ENCODE assay signal across 8 cellular contexts in genomic region chr3:193780810-193781472, GRCh38.
DNase-seq lines count a peak whose midpoint lies in the region; ATAC-seq and TF ChIP-seq lines count a peak whose summit lies in the region.

No MANE protein-coding gene starts in this region.

- TF ChIP-seq CTCF in RWPE2 (IDR thresholded peaks at IDR 0.05; ENCODE audit: poor library complexity, severe bottlenecking): peak; percentile 94
- peak; percentile 87 for TF ChIP-seq CTCF in cardiac fibroblast (IDR thresholded peaks at IDR 0.05; ENCODE audit: low read depth, low read length)
- peak; percentile 90 for TF ChIP-seq CTCF in kidney epithelial cell (IDR thresholded peaks at IDR 0.05; ENCODE audit: insufficient read depth, low read length, poor library complexity, severe bottlenecking)

- H3K36me3 Mint-ChIP-seq in activated T-helper 1 cell treated with anti-CD3 and anti-CD28 coated beads, Interleukin-12 subunit alpha, Interleukin-12 subunit beta, Interleukin-2, Interleukin-4 antibody, amounts not matched to agents 30 ng/mL and 10 ng/mL and 1 ng/mL, durations not matched to agents 14 hours and 24 hours and 36 hours (ENCODE audit: low read depth): no peaks in the 10 kb centered on the region

- no peak overlapping the region for H3K27ac Mint-ChIP-seq in activated T-helper 1 cell treated with anti-CD3 and anti-CD28 coated beads, Interleukin-12 subunit alpha, Interleukin-12 subunit beta, Interleukin-2, Interleukin-4 antibody, amounts not matched to agents 30 ng/mL and 10 ng/mL and 1 ng/mL, durations not matched to agents 14 hours and 24 hours and 36 hours

- intact Hi-C loops in activated T-helper 1 cell treated with anti-CD3 and anti-CD28 coated beads, Interleukin-12 subunit alpha, Interleukin-12 subunit beta, Interleukin-2, Interleukin-4 antibody, amounts not matched to agents 30 ng/mL and 10 ng/mL and 1 ng/mL, durations not matched to agents 14 hours and 24 hours and 36 hours (cut with micrococcal nuclease): loop anchor here (1.0 to 2.0 kb wide), 2 partner anchors 356 to 534 kb away; partner anchors contain the start of gene HES1

- no peak overlapping the region for H3K4me3 Mint-ChIP-seq in activated T-helper 1 cell treated with anti-CD3 and anti-CD28 coated beads, Interleukin-12 subunit alpha, Interleukin-12 subunit beta, Interleukin-2, Interleukin-4 antibody, amounts not matched to agents 30 ng/mL and 10 ng/mL and 1 ng/mL, durations not matched to agents 14 hours and 24 hours and 36 hours

- peaks cover 49% of the 10 kb centered on the region for H3K27me3 Mint-ChIP-seq in activated T-helper 1 cell treated with anti-CD3 and anti-CD28 coated beads, Interleukin-12 subunit alpha, Interleukin-12 subunit beta, Interleukin-2, Interleukin-4 antibody, amounts not matched to agents 30 ng/mL and 10 ng/mL and 1 ng/mL, durations not matched to agents 14 hours and 24 hours and 36 hours (ENCODE audit: insufficient read depth)

- H3K4me1 Mint-ChIP-seq in activated T-helper 1 cell treated with anti-CD3 and anti-CD28 coated beads, Interleukin-12 subunit alpha, Interleukin-12 subunit beta, Interleukin-2, Interleukin-4 antibody, amounts not matched to agents 30 ng/mL and 10 ng/mL and 1 ng/mL, durations not matched to agents 14 hours and 24 hours and 36 hours (ENCODE audit: low read depth): peaks cover 35% of the 10 kb centered on the region

- H3K4me3 ChIP-seq in RWPE2 (ENCODE audit: severe bottlenecking) (no peak overlapping the region), cardiac fibroblast (replicated peaks in 1 of 2; ENCODE audit: low read depth in 2 of 2, low read length in 2 of 2) (no peak overlapping the region), kidney epithelial cell (ENCODE audit: low read depth, low read length) (no peak overlapping the region)

- DNase-seq in ELR (ENCODE audit: low read depth) (peak; percentile 74), Kasumi-1 (lab: John Stamatoyannopoulos, UW) (peak; percentile 62 to 67), RWPE2 (ENCODE audit: low spot score) (peak; percentile 83), cardiac fibroblast (ENCODE audit: low read depth in 2 of 2) (peak; percentile 65 to 84), kidney epithelial cell (ENCODE audit: low read depth) (no peak)
- DNase-seq in stimulated activated CD4-positive, alpha-beta T cell treated with anti-CD3 and anti-CD28 coated beads, Interleukin-4, amount 100 ng/mL, for 24 hours: peak; percentile 30
- DNase-seq in activated T-helper 1 cell treated with anti-CD3 and anti-CD28 coated beads, Interleukin-12 subunit alpha, Interleukin-12 subunit beta, Interleukin-2, Interleukin-4 antibody, amounts not matched to agents 30 ng/mL and 10 ng/mL and 1 ng/mL, durations not matched to agents 14 hours and 24 hours and 36 hours (ENCODE audit: low spot score): no peak

- H3K4me1 ChIP-seq in RWPE2 (ENCODE audit: insufficient read depth, poor library complexity, severe bottlenecking): peaks cover 36% of the 10 kb centered on the region

- H3K36me3 ChIP-seq in RWPE2 (ENCODE audit: low read depth) (no peaks in the 10 kb centered on the region), kidney epithelial cell (ENCODE audit: control insufficient read depth, insufficient read depth, low read length) (no peaks in the 10 kb centered on the region)

- H3K9me3 ChIP-seq in RWPE2 (ENCODE audit: severe bottlenecking): no peaks in the 10 kb centered on the region

- no peaks in the 10 kb centered on the region for H3K9me3 Mint-ChIP-seq in activated T-helper 1 cell treated with anti-CD3 and anti-CD28 coated beads, Interleukin-12 subunit alpha, Interleukin-12 subunit beta, Interleukin-2, Interleukin-4 antibody, amounts not matched to agents 30 ng/mL and 10 ng/mL and 1 ng/mL, durations not matched to agents 14 hours and 24 hours and 36 hours

- peak; percentile 75 for ATAC-seq in RWPE2 (ENCODE audit: low read depth)
- no peak for ATAC-seq in GM18520 (IDR thresholded peaks at IDR 0.05; ENCODE audit: unreplicated experiment)

- H3K27ac ChIP-seq in RWPE2 (ENCODE audit: poor library complexity, severe bottlenecking): peak overlapping the region; percentile 82

- H3K27me3 ChIP-seq in RWPE2 (ENCODE audit: insufficient read depth, poor library complexity, severe bottlenecking) (no peaks in the 10 kb centered on the region), kidney epithelial cell (ENCODE audit: control insufficient read depth, insufficient read depth, low read length) (no peaks in the 10 kb centered on the region)

Comparison
In these comparisons a context has a peak if more than half of its experiments do, and no peak if none do; other contexts are left out.
1. DNase-seq: peak in ELR (single experiment), Kasumi-1 (2 of 2), RWPE2 (single experiment), cardiac fibroblast (2 of 2) and stimulated activated CD4-positive, alpha-beta T cell treated with anti-CD3 and anti-CD28 coated beads, Interleukin-4, amount 100 ng/mL, for 24 hours (single experiment); none in kidney epithelial cell (single experiment) and activated T-helper 1 cell treated with anti-CD3 and anti-CD28 coated beads, Interleukin-12 subunit alpha, Interleukin-12 subunit beta, Interleukin-2, Interleukin-4 antibody, amounts not matched to agents 30 ng/mL and 10 ng/mL and 1 ng/mL, durations not matched to agents 14 hours and 24 hours and 36 hours (single experiment).
2. Peak in every context shown above with its lines, with median percentiles within 50 percentile points of each other: CTCF ChIP-seq.